ENCODE assay signal across 28 cellular contexts in the genomic region with DNA sequence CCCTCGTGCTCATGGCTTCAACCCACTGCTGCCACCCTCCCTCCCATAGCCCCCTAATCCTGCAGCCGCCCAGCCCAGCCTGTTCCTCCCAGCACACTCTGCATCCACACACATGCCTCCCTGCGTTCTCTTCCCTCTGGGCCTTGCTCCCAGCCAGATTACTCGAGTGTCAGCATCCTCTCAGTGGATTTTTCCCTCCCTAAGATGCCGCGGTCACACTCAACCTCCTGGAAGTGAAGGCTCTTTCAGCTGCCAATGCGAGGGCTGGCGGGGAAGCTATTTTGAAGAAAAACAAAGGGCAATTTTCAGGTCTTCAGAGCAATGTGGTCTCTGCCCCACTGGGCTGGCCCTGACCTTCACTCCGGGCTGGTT. TPM values are rescaled to one million over a fixed set of nuclear protein-coding genes. Genes with fewer than 3 reads are reported as not detected.
"Had no signal": no experiment of that assay in that cellular context is flagged by ENCODE, and none has a peak within 500 bp of the region (broad histone marks: within the 10 kb centered on the region; RNA-seq: fewer than 3 reads in every experiment).

No MANE protein-coding gene starts in this region.

- H3K9me3 ChIP-seq: SJCRH30, SK-N-SH had no signal

- H3K4me2 ChIP-seq: KMS-11, SK-N-SH had no signal

- H3K9me3 Mint-ChIP-seq: activated CD4-positive, alpha-beta memory T cell treated with anti-CD3 and anti-CD28 coated beads for 36 hours; activated CD4-positive, alpha-beta T cell treated with anti-CD3 and anti-CD28 coated beads, Interleukin-2, amount 10 ng/mL, durations not matched to agents 7 days and 5 days; activated naive CD8-positive, alpha-beta T cell treated with anti-CD3 and anti-CD28 coated beads for 36 hours; activated T-cell treated with anti-CD3 and anti-CD28 coated beads, Interleukin-2, amount 50 U/mL, for 4 hours had no signal

- ATAC-seq: activated T-cell treated with anti-CD3 and anti-CD28 coated beads, Interleukin-2, amount 50 U/mL, for 4 hours; Panc1; Right ventricle myocardium inferior had no signal

- H3K4me1 ChIP-seq: SJCRH30 had no signal

- H3K4me3 ChIP-seq: SJCRH30 had no signal

- H3K9ac ChIP-seq: KMS-11, SK-N-SH had no signal

- H3K36me3 ChIP-seq: SJCRH30 had no signal

- FAIRE-seq: bronchial epithelial cell had no signal

- H3K27me3 ChIP-seq: SJCRH30 had no signal

- H3K27ac Mint-ChIP-seq: activated CD4-positive, alpha-beta memory T cell treated with anti-CD3 and anti-CD28 coated beads for 36 hours; activated CD4-positive, alpha-beta T cell treated with anti-CD3 and anti-CD28 coated beads, Interleukin-2, amount 10 ng/mL, durations not matched to agents 7 days and 5 days; activated naive CD8-positive, alpha-beta T cell treated with anti-CD3 and anti-CD28 coated beads for 36 hours had no signal

- DNase-seq: activated CD4-positive, alpha-beta memory T cell treated with anti-CD3 and anti-CD28 coated beads for 36 hours; activated CD4-positive, alpha-beta T cell treated with anti-CD3 and anti-CD28 coated beads, Interleukin-2, amount 10 ng/mL, durations not matched to agents 7 days and 5 days; activated CD4-positive, CD25-positive, alpha-beta regulatory T cell; activated CD8-positive, alpha-beta memory T cell treated with anti-CD3 and anti-CD28 coated beads for 24 hours; activated effector memory CD4-positive, alpha-beta T cell treated with anti-CD3 and anti-CD28 coated beads, Interleukin-2, amount 50 U/mL, for 16 hours; activated naive CD4-positive, alpha-beta T cell treated with Interleukin-2 at 50 U/mL for 16 hours; activated naive CD8-positive, alpha-beta T cell treated with anti-CD3 and anti-CD28 coated beads for 36 hours; activated T-cell treated with anti-CD3 and anti-CD28 coated beads, Interleukin-2, amount 50 U/mL, for 4 hours; central memory CD4-positive, alpha-beta T cell; NCI-H1092; NCI-H1417; NCI-H1930; NCI-H345; NCI-H510A; NCI-H526 treated with DMSO at 0.1 percent for 48 hours; NCI-H82; OCI-M1; RPMI8226; SJCRH30; SK-N-SH; T-helper 1 cell had no signal

- H3K4me3 Mint-ChIP-seq: activated CD4-positive, alpha-beta memory T cell treated with anti-CD3 and anti-CD28 coated beads for 36 hours; activated CD4-positive, alpha-beta T cell treated with anti-CD3 and anti-CD28 coated beads, Interleukin-2, amount 10 ng/mL, durations not matched to agents 7 days and 5 days; activated naive CD8-positive, alpha-beta T cell treated with anti-CD3 and anti-CD28 coated beads for 36 hours; activated T-cell treated with anti-CD3 and anti-CD28 coated beads, Interleukin-2, amount 50 U/mL, for 4 hours had no signal

- H3K27ac ChIP-seq: KMS-11, SJCRH30, VCaP had no signal

- H3K27me3 Mint-ChIP-seq: activated CD4-positive, alpha-beta memory T cell treated with anti-CD3 and anti-CD28 coated beads for 36 hours; activated CD4-positive, alpha-beta T cell treated with anti-CD3 and anti-CD28 coated beads, Interleukin-2, amount 10 ng/mL, durations not matched to agents 7 days and 5 days had no signal

RNA-seq across cellular contexts. Expression of a gene that starts 23.2 kb away (rescaled TPM):
- total RNA-seq: activated CD4-positive, alpha-beta memory T cell treated with anti-CD3 and anti-CD28 coated beads for 36 hours; activated CD4-positive, alpha-beta T cell treated with anti-CD3 and anti-CD28 coated beads, Interleukin-2, amount 10 ng/mL, durations not matched to agents 7 days and 5 days; activated naive CD8-positive, alpha-beta T cell treated with anti-CD3 and anti-CD28 coated beads for 36 hours; activated T-cell treated with anti-CD3 and anti-CD28 coated beads, Interleukin-2, amount 50 U/mL, for 4 hours; bronchial epithelial cell; MCF 10A; Right ventricle myocardium inferior; T-helper 2 cell treated with Interferon-gamma antibody and Interleukin-4, amounts not matched to agents 100 ng/mL and 5 ng/mL, for 36 hours had no signal
